Comparison of ENCODE assay signal across 15 cellular contexts in genomic region chr7:107119376-107120100, GRCh38.
"Had no signal": no experiment of that assay in that cellular context is flagged by ENCODE, and none has a peak within 500 bp of the region (broad histone marks: within the 10 kb centered on the region; RNA-seq: fewer than 3 reads in every experiment).

No MANE protein-coding gene starts in this region.

- H3K27me3 Mint-ChIP-seq: activated CD4-positive, alpha-beta T cell treated with anti-CD3 and anti-CD28 coated beads for 36 hours; activated naive CD8-positive, alpha-beta T cell treated with anti-CD3 and anti-CD28 coated beads, Interleukin-2, amount 50 U/mL, for 24 hours; stimulated activated naive CD8-positive, alpha-beta T cell treated with anti-CD3 and anti-CD28 coated beads, Interleukin-15, amount 100 ng/mL, for 72 hours had no signal

- H3K9me3 Mint-ChIP-seq: activated naive CD8-positive, alpha-beta T cell treated with anti-CD3 and anti-CD28 coated beads, Interleukin-2, amount 50 U/mL, for 24 hours; activated T-helper 1 cell treated with anti-CD3 and anti-CD28 coated beads, Interleukin-12 subunit alpha, Interleukin-12 subunit beta, Interleukin-2, Interleukin-4 antibody, amounts not matched to agents 30 ng/mL and 10 ng/mL and 1 ng/mL, durations not matched to agents 14 hours and 24 hours and 36 hours; central memory CD8-positive, alpha-beta T cell; natural killer cell; stimulated activated naive CD8-positive, alpha-beta T cell treated with anti-CD3 and anti-CD28 coated beads, Interleukin-15, amount 100 ng/mL, for 72 hours had no signal

- H3K36me3 Mint-ChIP-seq: natural killer cell had no signal

- H3K4me3 ChIP-seq: ascending aorta, psoas muscle, thoracic aorta had no signal

- H3K4me3 Mint-ChIP-seq: activated CD4-positive, alpha-beta T cell treated with anti-CD3 and anti-CD28 coated beads for 36 hours; activated naive CD8-positive, alpha-beta T cell treated with anti-CD3 and anti-CD28 coated beads, Interleukin-2, amount 50 U/mL, for 24 hours; activated T-helper 1 cell treated with anti-CD3 and anti-CD28 coated beads, Interleukin-12 subunit alpha, Interleukin-12 subunit beta, Interleukin-2, Interleukin-4 antibody, amounts not matched to agents 30 ng/mL and 10 ng/mL and 1 ng/mL, durations not matched to agents 14 hours and 24 hours and 36 hours; central memory CD8-positive, alpha-beta T cell; natural killer cell; stimulated activated naive CD8-positive, alpha-beta T cell treated with anti-CD3 and anti-CD28 coated beads, Interleukin-15, amount 100 ng/mL, for 72 hours had no signal

- H3K27ac Mint-ChIP-seq: activated CD4-positive, alpha-beta T cell treated with anti-CD3 and anti-CD28 coated beads for 36 hours; activated naive CD8-positive, alpha-beta T cell treated with anti-CD3 and anti-CD28 coated beads, Interleukin-2, amount 50 U/mL, for 24 hours; activated T-helper 1 cell treated with anti-CD3 and anti-CD28 coated beads, Interleukin-12 subunit alpha, Interleukin-12 subunit beta, Interleukin-2, Interleukin-4 antibody, amounts not matched to agents 30 ng/mL and 10 ng/mL and 1 ng/mL, durations not matched to agents 14 hours and 24 hours and 36 hours; natural killer cell; stimulated activated naive CD8-positive, alpha-beta T cell treated with anti-CD3 and anti-CD28 coated beads, Interleukin-15, amount 100 ng/mL, for 72 hours had no signal

- H3K4me1 Mint-ChIP-seq: activated CD4-positive, alpha-beta T cell treated with anti-CD3 and anti-CD28 coated beads for 36 hours; central memory CD8-positive, alpha-beta T cell; natural killer cell had no signal

- DNase-seq: activated CD4-positive, alpha-beta T cell treated with anti-CD3 and anti-CD28 coated beads for 36 hours; activated naive CD4-positive, alpha-beta T cell treated with Interleukin-2 at 50 U/mL for 16 hours; activated naive CD8-positive, alpha-beta T cell treated with anti-CD3 and anti-CD28 coated beads, Interleukin-2, amount 50 U/mL, for 24 hours; effector memory CD4-positive, alpha-beta T cell; hypothalamus; left colon; natural killer cell; psoas muscle; stimulated activated CD4-positive, alpha-beta T cell treated with anti-CD3 and anti-CD28 coated beads, Interleukin-4, amount 100 ng/mL, for 4 hours; stimulated activated naive CD8-positive, alpha-beta T cell treated with anti-CD3 and anti-CD28 coated beads, Interleukin-15, amount 100 ng/mL, for 72 hours; T-helper 9 cell had no signal

- ATAC-seq: activated CD4-positive, alpha-beta T cell treated with anti-CD3 and anti-CD28 coated beads for 36 hours; activated naive CD8-positive, alpha-beta T cell treated with anti-CD3 and anti-CD28 coated beads, Interleukin-2, amount 50 U/mL, for 24 hours; left colon; natural killer cell; psoas muscle; stimulated activated naive CD8-positive, alpha-beta T cell treated with anti-CD3 and anti-CD28 coated beads, Interleukin-15, amount 100 ng/mL, for 72 hours had no signal
